Comparison of ENCODE assay signal across 10 cellular contexts in the genomic region with DNA sequence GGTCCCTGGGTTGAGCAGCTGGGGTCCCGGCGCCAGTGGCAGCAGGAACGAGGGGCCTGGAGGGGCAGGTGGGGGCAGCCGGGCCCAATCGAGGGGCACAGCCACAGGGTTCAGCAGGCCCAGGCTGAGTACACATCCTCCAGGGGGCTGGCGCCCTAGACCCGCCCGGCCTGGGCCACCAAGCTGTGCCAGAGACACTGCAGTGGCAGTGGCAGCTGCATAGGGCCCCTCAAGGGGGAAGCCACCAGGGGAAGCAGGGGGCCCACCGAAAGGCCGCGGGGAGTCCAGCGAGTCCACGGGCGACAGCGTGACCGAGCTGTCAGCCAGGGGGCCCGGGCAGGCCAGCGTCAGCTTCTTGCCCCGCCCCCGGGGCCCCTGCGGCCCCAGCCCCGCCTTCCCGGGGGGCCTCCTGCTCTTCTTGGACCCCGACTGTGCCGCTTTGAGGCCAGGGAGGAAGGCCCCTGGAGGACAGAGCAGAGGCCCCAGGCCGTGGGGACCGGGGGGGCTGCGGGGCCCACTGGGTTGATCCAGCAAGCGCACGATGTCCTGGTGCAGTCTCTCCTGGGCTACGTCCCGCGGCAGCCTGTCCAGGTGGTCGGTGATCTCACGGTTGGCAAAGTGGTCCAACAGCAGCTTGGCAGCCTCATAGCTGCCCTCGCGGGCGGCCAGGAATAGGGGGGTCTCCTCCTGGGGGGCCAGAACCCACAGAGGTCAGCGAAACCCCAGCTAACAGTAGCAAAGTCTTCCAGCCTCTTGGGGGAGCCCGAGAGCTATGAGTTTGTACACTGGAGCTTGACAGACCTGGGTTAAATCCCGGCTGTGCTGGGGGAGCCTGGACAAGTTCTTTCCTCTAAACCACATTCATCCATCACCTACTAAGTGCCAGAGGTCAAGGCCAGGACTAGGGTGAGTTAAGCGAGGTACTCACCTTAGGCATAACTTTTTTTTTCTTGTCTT. TPM values are rescaled to one million over a fixed set of nuclear protein-coding genes. Genes with fewer than 3 reads are reported as not detected.
DNase-seq lines count a peak whose midpoint lies in the region; TF ChIP-seq lines count a peak whose summit lies in the region.
"Had no signal": no experiment of that assay in that cellular context is flagged by ENCODE, and none has a peak within 500 bp of the region (broad histone marks: within the 10 kb centered on the region; RNA-seq: fewer than 3 reads in every experiment).

No MANE protein-coding gene starts in this region.

- H3K27ac Mint-ChIP-seq in immature natural killer cell, result no peak overlapping the region

- DNase-seq in NK-92 treated with Interleukin-12 subunit alpha and Interleukin-12 subunit beta, amount 100 ng/mL, for 24 hours (lab: John Stamatoyannopoulos, UW), result peak; percentile 21
- DNase-seq in NK-92 (lab: John Stamatoyannopoulos, UW; ENCODE audit: unreplicated experiment) (no peak), M059J (ENCODE audit: low read depth) (peak; percentile 62), amniotic epithelial cell (ENCODE audit: low read depth) (peak; percentile 43), T-helper 9 cell (no peak), immature natural killer cell (no peak)
- no peak for DNase-seq in activated naive CD4-positive, alpha-beta T cell treated with anti-CD3 and anti-CD28 coated beads, Interleukin-2, amount 50 U/mL, for 16 hours
- DNase-seq: GF-D8; stimulated activated CD4-positive, alpha-beta T cell treated with anti-CD3 and anti-CD28 coated beads, Interleukin-4, amount 100 ng/mL, for 1 hour had no signal

- peaks cover 0 to 7% (median 0%) of the 10 kb centered on the region in 6 donors for H3K9me3 Mint-ChIP-seq in immature natural killer cell

- H3K9me3 ChIP-seq in parathyroid adenoma (ENCODE audit: control insufficient read depth, low read length), result no peaks in the 10 kb centered on the region

- no peaks in the 10 kb centered on the region for H3K4me1 Mint-ChIP-seq in immature natural killer cell

- no peak overlapping the region for H3K27ac ChIP-seq in parathyroid adenoma

- H3K27me3 Mint-ChIP-seq in immature natural killer cell (ENCODE audit: low read depth in 3 of 3), result peaks cover 0 to 2% (median 1%) of the 10 kb centered on the region in 3 donors

- no peak overlapping the region for H3K9ac ChIP-seq in parathyroid adenoma

- no peak overlapping the region for H3K4me3 Mint-ChIP-seq in immature natural killer cell

- H3K4me2 ChIP-seq in parathyroid adenoma (ENCODE audit: low read length), result no peak overlapping the region

- H3K36me3 ChIP-seq in parathyroid adenoma (ENCODE audit: control insufficient read depth, insufficient read depth, low read length), result peaks cover 2% of the 10 kb centered on the region

- no peaks in the 10 kb centered on the region for H3K4me1 ChIP-seq in parathyroid adenoma

- no peaks in the 10 kb centered on the region for H3K36me3 Mint-ChIP-seq in immature natural killer cell

- no peaks in the 10 kb centered on the region for H3K27me3 ChIP-seq in parathyroid adenoma (ENCODE audit: control insufficient read depth, insufficient read depth, low read length)

- peak; percentile 41 for TF ChIP-seq CTCF in parathyroid adenoma (IDR thresholded peaks at IDR 0.05)

- H3K4me3 ChIP-seq in parathyroid adenoma (ENCODE audit: low read depth, low read length), result no peak overlapping the region

- H2AFZ ChIP-seq in parathyroid adenoma, result no peak overlapping the region

- no peaks in the 10 kb centered on the region for H3K79me2 ChIP-seq in parathyroid adenoma

RNA-seq across cellular contexts. Expression of gene NOTCH3, which starts 39.5 kb away (rescaled TPM):
- 0.66 and 2.4 TPM in 2 replicates for total RNA-seq in M059J (2014; rRNA removed; shearing (Covaris generic))
- polyA plus RNA-seq in immature natural killer cell, result not detected

RNA-seq across cellular contexts. Expression of gene SYDE1, which starts 54.1 kb away (rescaled TPM):
- total RNA-seq in M059J (2014; rRNA removed; shearing (Covaris generic)), result 19.7 and 38.3 TPM in 2 replicates
- not detected for polyA plus RNA-seq in immature natural killer cell

Comparison
In these comparisons a context has a peak if more than half of its experiments do, and no peak if none do; other contexts are left out.
1. DNase-seq: peak in NK-92 treated with Interleukin-12 subunit alpha and Interleukin-12 subunit beta, amount 100 ng/mL, for 24 hours (single experiment), M059J (single experiment) and amniotic epithelial cell (single experiment); none in NK-92 (single experiment), T-helper 9 cell (single experiment), immature natural killer cell (0 of 3) and activated naive CD4-positive, alpha-beta T cell treated with anti-CD3 and anti-CD28 coated beads, Interleukin-2, amount 50 U/mL, for 16 hours (single experiment).